1 cellular context compared by ENCODE assay signal in the genomic region with DNA sequence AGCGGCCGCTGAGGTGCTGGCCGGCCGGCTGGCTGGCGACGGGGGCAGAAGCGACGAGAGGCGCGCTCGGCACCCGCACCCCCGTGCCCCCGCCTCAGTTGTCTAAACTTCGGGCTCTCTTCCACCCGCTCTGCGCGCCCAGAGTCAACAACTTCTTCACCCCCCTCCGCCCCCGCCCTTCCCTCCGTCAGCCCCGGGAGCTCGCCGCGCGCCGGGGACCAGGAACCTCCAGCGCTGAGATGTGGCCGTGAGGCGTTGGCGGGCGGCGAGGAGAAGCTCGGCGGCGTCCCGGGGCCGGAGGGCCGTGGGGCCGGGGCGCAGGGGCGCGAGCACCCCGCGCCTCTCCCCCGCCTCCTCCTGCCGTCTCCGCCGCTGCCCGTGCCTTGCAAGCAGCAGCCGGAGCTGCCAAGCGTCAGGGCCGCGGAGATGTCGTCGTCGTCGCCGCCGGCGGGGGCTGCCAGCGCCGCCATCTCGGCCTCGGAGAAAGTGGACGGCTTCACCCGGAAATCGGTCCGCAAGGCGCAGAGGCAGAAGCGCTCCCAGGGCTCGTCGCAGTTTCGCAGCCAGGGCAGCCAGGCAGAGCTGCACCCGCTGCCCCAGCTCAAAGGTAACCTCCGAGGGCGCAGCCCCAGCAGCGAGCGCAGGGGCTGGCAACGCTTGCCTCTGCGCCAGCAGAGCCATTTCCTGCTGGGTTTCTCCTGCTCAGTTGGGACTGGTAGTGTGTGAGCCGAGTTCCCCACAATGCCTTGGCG.
TF ChIP-seq lines count a peak whose summit lies in the region.

No MANE protein-coding gene starts in this region.

TF ChIP-seq in HepG2, 621 proteins besides CTCF, POLR2A, EP300 and RAD21 (continued from another document and continues in another):
- TF ChIP-seq NFIC (IDR thresholded peaks at IDR 0.05; ENCODE audit: low read length) (no peak), NRL (CRISPR knock-in tag; IDR thresholded peaks at IDR 0.05; ENCODE audit: borderline replicate concordance) (no peak), TBP (CRISPR knock-in tag; IDR thresholded peaks at IDR 0.05) (no peak), HDAC6 (IDR thresholded peaks at IDR 0.05; ENCODE audit: low read depth, low read length) (no peak), ZNF263 (CRISPR knock-in tag; IDR thresholded peaks at IDR 0.05) (no peak), ZNF160 (CRISPR knock-in tag; IDR thresholded peaks at IDR 0.05) (0 out of 2 replicates have a peak, but pooled peaks have one; percentile 25), ZEB1 (IDR thresholded peaks at IDR 0.05; ENCODE audit: insufficient replicate concordance, low read depth) (no peak), NKX3-1 (CRISPR knock-in tag; IDR thresholded peaks at IDR 0.05) (no peak), MAFG (CRISPR knock-in tag; IDR thresholded peaks at IDR 0.05) (no peak), ZNF713 (CRISPR knock-in tag; IDR thresholded peaks at IDR 0.05) (no peak), MBD4 (IDR thresholded peaks at IDR 0.05; ENCODE audit: borderline replicate concordance, low read length) (no peak), SP1 (IDR thresholded peaks at IDR 0.05) (no peak), SP1 (CRISPR knock-in tag; IDR thresholded peaks at IDR 0.05) (no peak), ZNF335 (CRISPR knock-in tag; IDR thresholded peaks at IDR 0.05) (no peak)
- TF ChIP-seq, protein P1, sequence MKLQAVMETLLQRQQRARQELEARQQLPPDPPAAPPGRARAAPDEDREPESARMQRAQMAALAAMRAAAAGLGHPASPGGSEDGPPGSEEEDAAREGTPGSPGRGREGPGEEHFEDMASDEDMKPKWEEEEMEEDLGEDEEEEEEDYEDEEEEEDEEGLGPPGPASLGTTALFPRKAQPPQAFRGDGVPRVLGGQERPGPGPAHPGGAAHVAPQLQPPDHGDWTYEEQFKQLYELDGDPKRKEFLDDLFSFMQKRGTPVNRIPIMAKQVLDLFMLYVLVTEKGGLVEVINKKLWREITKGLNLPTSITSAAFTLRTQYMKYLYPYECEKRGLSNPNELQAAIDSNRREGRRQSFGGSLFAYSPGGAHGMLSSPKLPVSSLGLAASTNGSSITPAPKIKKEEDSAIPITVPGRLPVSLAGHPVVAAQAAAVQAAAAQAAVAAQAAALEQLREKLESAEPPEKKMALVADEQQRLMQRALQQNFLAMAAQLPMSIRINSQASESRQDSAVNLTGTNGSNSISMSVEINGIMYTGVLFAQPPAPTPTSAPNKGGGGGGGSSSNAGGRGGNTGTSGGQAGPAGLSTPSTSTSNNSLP (IDR thresholded peaks at IDR 0.05; ENCODE audit: low read depth, low read length), result no peak
- TF ChIP-seq, protein P2, sequence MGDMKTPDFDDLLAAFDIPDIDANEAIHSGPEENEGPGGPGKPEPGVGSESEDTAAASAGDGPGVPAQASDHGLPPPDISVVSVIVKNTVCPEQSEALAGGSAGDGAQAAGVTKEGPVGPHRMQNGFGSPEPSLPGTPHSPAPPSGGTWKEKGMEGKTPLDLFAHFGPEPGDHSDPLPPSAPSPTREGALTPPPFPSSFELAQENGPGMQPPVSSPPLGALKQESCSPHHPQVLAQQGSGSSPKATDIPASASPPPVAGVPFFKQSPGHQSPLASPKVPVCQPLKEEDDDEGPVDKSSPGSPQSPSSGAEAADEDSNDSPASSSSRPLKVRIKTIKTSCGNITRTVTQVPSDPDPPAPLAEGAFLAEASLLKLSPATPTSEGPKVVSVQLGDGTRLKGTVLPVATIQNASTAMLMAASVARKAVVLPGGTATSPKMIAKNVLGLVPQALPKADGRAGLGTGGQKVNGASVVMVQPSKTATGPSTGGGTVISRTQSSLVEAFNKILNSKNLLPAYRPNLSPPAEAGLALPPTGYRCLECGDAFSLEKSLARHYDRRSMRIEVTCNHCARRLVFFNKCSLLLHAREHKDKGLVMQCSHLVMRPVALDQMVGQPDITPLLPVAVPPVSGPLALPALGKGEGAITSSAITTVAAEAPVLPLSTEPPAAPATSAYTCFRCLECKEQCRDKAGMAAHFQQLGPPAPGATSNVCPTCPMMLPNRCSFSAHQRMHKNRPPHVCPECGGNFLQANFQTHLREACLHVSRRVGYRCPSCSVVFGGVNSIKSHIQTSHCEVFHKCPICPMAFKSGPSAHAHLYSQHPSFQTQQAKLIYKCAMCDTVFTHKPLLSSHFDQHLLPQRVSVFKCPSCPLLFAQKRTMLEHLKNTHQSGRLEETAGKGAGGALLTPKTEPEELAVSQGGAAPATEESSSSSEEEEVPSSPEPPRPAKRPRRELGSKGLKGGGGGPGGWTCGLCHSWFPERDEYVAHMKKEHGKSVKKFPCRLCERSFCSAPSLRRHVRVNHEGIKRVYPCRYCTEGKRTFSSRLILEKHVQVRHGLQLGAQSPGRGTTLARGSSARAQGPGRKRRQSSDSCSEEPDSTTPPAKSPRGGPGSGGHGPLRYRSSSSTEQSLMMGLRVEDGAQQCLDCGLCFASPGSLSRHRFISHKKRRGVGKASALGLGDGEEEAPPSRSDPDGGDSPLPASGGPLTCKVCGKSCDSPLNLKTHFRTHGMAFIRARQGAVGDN (CRISPR knock-in tag; IDR thresholded peaks at IDR 0.05), result peak; percentile 52; the same call in 1 of the 2 replicates
- TF ChIP-seq, protein P3, sequence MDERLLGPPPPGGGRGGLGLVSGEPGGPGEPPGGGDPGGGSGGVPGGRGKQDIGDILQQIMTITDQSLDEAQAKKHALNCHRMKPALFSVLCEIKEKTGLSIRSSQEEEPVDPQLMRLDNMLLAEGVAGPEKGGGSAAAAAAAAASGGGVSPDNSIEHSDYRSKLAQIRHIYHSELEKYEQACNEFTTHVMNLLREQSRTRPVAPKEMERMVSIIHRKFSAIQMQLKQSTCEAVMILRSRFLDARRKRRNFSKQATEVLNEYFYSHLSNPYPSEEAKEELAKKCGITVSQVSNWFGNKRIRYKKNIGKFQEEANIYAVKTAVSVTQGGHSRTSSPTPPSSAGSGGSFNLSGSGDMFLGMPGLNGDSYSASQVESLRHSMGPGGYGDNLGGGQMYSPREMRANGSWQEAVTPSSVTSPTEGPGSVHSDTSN (CRISPR knock-in tag; IDR thresholded peaks at IDR 0.05), result no peak
- TF ChIP-seq, protein P4, sequence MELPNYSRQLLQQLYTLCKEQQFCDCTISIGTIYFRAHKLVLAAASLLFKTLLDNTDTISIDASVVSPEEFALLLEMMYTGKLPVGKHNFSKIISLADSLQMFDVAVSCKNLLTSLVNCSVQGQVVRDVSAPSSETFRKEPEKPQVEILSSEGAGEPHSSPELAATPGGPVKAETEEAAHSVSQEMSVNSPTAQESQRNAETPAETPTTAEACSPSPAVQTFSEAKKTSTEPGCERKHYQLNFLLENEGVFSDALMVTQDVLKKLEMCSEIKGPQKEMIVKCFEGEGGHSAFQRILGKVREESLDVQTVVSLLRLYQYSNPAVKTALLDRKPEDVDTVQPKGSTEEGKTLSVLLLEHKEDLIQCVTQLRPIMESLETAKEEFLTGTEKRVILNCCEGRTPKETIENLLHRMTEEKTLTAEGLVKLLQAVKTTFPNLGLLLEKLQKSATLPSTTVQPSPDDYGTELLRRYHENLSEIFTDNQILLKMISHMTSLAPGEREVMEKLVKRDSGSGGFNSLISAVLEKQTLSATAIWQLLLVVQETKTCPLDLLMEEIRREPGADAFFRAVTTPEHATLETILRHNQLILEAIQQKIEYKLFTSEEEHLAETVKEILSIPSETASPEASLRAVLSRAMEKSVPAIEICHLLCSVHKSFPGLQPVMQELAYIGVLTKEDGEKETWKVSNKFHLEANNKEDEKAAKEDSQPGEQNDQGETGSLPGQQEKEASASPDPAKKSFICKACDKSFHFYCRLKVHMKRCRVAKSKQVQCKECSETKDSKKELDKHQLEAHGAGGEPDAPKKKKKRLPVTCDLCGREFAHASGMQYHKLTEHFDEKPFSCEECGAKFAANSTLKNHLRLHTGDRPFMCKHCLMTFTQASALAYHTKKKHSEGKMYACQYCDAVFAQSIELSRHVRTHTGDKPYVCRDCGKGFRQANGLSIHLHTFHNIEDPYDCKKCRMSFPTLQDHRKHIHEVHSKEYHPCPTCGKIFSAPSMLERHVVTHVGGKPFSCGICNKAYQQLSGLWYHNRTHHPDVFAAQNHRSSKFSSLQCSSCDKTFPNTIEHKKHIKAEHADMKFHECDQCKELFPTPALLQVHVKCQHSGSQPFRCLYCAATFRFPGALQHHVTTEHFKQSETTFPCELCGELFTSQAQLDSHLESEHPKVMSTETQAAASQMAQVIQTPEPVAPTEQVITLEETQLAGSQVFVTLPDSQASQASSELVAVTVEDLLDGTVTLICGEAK (IDR thresholded peaks at IDR 0.05), result no peak
- TF ChIP-seq, protein P4 (CRISPR knock-in tag; IDR thresholded peaks at IDR 0.05), result no peak
- TF ChIP-seq, protein P5, sequence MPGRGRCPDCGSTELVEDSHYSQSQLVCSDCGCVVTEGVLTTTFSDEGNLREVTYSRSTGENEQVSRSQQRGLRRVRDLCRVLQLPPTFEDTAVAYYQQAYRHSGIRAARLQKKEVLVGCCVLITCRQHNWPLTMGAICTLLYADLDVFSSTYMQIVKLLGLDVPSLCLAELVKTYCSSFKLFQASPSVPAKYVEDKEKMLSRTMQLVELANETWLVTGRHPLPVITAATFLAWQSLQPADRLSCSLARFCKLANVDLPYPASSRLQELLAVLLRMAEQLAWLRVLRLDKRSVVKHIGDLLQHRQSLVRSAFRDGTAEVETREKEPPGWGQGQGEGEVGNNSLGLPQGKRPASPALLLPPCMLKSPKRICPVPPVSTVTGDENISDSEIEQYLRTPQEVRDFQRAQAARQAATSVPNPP (CRISPR knock-in tag; IDR thresholded peaks at IDR 0.05), result no peak
- TF ChIP-seq, protein P6, sequence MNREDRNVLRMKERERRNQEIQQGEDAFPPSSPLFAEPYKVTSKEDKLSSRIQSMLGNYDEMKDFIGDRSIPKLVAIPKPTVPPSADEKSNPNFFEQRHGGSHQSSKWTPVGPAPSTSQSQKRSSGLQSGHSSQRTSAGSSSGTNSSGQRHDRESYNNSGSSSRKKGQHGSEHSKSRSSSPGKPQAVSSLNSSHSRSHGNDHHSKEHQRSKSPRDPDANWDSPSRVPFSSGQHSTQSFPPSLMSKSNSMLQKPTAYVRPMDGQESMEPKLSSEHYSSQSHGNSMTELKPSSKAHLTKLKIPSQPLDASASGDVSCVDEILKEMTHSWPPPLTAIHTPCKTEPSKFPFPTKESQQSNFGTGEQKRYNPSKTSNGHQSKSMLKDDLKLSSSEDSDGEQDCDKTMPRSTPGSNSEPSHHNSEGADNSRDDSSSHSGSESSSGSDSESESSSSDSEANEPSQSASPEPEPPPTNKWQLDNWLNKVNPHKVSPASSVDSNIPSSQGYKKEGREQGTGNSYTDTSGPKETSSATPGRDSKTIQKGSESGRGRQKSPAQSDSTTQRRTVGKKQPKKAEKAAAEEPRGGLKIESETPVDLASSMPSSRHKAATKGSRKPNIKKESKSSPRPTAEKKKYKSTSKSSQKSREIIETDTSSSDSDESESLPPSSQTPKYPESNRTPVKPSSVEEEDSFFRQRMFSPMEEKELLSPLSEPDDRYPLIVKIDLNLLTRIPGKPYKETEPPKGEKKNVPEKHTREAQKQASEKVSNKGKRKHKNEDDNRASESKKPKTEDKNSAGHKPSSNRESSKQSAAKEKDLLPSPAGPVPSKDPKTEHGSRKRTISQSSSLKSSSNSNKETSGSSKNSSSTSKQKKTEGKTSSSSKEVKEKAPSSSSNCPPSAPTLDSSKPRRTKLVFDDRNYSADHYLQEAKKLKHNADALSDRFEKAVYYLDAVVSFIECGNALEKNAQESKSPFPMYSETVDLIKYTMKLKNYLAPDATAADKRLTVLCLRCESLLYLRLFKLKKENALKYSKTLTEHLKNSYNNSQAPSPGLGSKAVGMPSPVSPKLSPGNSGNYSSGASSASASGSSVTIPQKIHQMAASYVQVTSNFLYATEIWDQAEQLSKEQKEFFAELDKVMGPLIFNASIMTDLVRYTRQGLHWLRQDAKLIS (CRISPR knock-in tag; IDR thresholded peaks at IDR 0.05), result no peak
- TF ChIP-seq, protein P7, sequence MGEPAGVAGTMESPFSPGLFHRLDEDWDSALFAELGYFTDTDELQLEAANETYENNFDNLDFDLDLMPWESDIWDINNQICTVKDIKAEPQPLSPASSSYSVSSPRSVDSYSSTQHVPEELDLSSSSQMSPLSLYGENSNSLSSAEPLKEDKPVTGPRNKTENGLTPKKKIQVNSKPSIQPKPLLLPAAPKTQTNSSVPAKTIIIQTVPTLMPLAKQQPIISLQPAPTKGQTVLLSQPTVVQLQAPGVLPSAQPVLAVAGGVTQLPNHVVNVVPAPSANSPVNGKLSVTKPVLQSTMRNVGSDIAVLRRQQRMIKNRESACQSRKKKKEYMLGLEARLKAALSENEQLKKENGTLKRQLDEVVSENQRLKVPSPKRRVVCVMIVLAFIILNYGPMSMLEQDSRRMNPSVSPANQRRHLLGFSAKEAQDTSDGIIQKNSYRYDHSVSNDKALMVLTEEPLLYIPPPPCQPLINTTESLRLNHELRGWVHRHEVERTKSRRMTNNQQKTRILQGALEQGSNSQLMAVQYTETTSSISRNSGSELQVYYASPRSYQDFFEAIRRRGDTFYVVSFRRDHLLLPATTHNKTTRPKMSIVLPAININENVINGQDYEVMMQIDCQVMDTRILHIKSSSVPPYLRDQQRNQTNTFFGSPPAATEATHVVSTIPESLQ (CRISPR knock-in tag; conservative IDR thresholded peaks at IDR 0.05), result no peak
- TF ChIP-seq, protein P8, sequence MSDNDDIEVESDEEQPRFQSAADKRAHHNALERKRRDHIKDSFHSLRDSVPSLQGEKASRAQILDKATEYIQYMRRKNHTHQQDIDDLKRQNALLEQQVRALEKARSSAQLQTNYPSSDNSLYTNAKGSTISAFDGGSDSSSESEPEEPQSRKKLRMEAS (IDR thresholded peaks at IDR 0.05), result peak; percentile 36
